1 cellular context compared by ENCODE assay signal in genomic region chr20:43457640-43458421, GRCh38.
A peak's percentile ranks its signal among the peaks of the same experiment; 100 is the strongest.
TF ChIP-seq lines count a peak whose summit lies in the region.

Gene SRSF6 (plus strand): TSS chr20:43457896. CDS start chr20:43458034, 138 bp downstream.

TF ChIP-seq in HepG2, 621 proteins besides CTCF, POLR2A, EP300 and RAD21 (continued from another document and continues in another):
- TF ChIP-seq MLXIP (CRISPR knock-in tag; IDR thresholded peaks at IDR 0.05; ENCODE audit: borderline replicate concordance) (peak; percentile 93; the same call in 1 of the 2 replicates), ZKSCAN5 (CRISPR knock-in tag; IDR thresholded peaks at IDR 0.05) (no peak), ZNF615 (CRISPR knock-in tag; IDR thresholded peaks at IDR 0.05; ENCODE audit: borderline replicate concordance) (peak; percentile 86; the same call in 1 of the 2 replicates), AFF4 (CRISPR knock-in tag; IDR thresholded peaks at IDR 0.05) (peak; percentile 98), SP2 (CRISPR knock-in tag; IDR thresholded peaks at IDR 0.05) (peak; percentile 83), AHDC1 (CRISPR knock-in tag; IDR thresholded peaks at IDR 0.05; ENCODE audit: borderline replicate concordance) (peak; percentile 72), ZNF614 (CRISPR knock-in tag; IDR thresholded peaks at IDR 0.05; ENCODE audit: borderline replicate concordance) (peak; percentile 98), ZBTB14 (CRISPR knock-in tag; IDR thresholded peaks at IDR 0.05) (peak; percentile 99), TOPORS (CRISPR knock-in tag; IDR thresholded peaks at IDR 0.05) (peak; percentile 94), EZH2 (conservative IDR thresholded peaks at IDR 0.05; ENCODE audit: low read depth, low read length) (no peak), PHF20 (CRISPR knock-in tag; IDR thresholded peaks at IDR 0.05) (peak; percentile 84), PRDM4 (CRISPR knock-in tag; IDR thresholded peaks at IDR 0.05; ENCODE audit: borderline replicate concordance) (no peak; the same call in 1 of the 2 replicates), TAF1 (CRISPR knock-in tag; IDR thresholded peaks at IDR 0.05) (peak; percentile 99), ZNF703 (CRISPR knock-in tag; IDR thresholded peaks at IDR 0.05; ENCODE audit: borderline replicate concordance) (peak; percentile 92; the same call in 1 of the 2 replicates), KDM2A (CRISPR knock-in tag; IDR thresholded peaks at IDR 0.05; ENCODE audit: borderline replicate concordance, low read depth) (peak; percentile 90), ZNF296 (CRISPR knock-in tag; conservative IDR thresholded peaks at IDR 0.05) (peak; percentile 96), TBP (CRISPR knock-in tag; IDR thresholded peaks at IDR 0.05) (peak; percentile 51; the same call in 1 of the 2 replicates), GATA4 (IDR thresholded peaks at IDR 0.05; ENCODE audit: borderline replicate concordance, low read depth) (peak; percentile 92), HNRNPK (IDR thresholded peaks at IDR 0.05; ENCODE audit: low read depth, low read length, poor library complexity, severe bottlenecking) (peak; percentile 84), HES4 (CRISPR knock-in tag; IDR thresholded peaks at IDR 0.05; ENCODE audit: borderline replicate concordance) (peak; percentile 98; the same call in 1 of the 2 replicates), MAFK (conservative IDR thresholded peaks at IDR 0.05 in 1 of 2, IDR thresholded peaks at IDR 0.05 in 1 of 2; ENCODE audit: low read length in 2 of 2) (no peak), PRPF4 (IDR thresholded peaks at IDR 0.05; ENCODE audit: low read depth, low read length, poor library complexity, severe bottlenecking) (no peak), ARID3A (IDR thresholded peaks at IDR 0.05; ENCODE audit: low read depth, low read length) (no peak), NR2F6 (IDR thresholded peaks at IDR 0.05) (no peak), NR2F6 (CRISPR knock-in tag; IDR thresholded peaks at IDR 0.05) (peak; percentile 59; the same call in 1 of the 2 replicates), MTA3 (CRISPR knock-in tag; IDR thresholded peaks at IDR 0.05) (peak; percentile 36; the same call in 1 of the 2 replicates), SMAD1 (CRISPR knock-in tag; IDR thresholded peaks at IDR 0.05; ENCODE audit: borderline replicate concordance, low read depth) (peak; percentile 95), ZNF367 (CRISPR knock-in tag; IDR thresholded peaks at IDR 0.05; ENCODE audit: borderline replicate concordance) (peak; percentile 96), ZBTB33 (CRISPR knock-in tag; IDR thresholded peaks at IDR 0.05) (peak; percentile 22; the same call in 1 of the 2 replicates), ZNF530 (CRISPR knock-in tag; IDR thresholded peaks at IDR 0.05; ENCODE audit: low read depth) (peak; percentile 97), MXD3 (CRISPR knock-in tag; IDR thresholded peaks at IDR 0.05) (peak; percentile 97), ZNF782 (CRISPR knock-in tag; IDR thresholded peaks at IDR 0.05; ENCODE audit: borderline replicate concordance) (peak; percentile 99), ZMYM4 (CRISPR knock-in tag; IDR thresholded peaks at IDR 0.05) (peak; percentile 96), ZMAT5 (CRISPR knock-in tag; IDR thresholded peaks at IDR 0.05; ENCODE audit: borderline replicate concordance, low read depth) (no peak; the same call in 1 of the 2 replicates), GLI4 (CRISPR knock-in tag; IDR thresholded peaks at IDR 0.05; ENCODE audit: borderline replicate concordance) (peak; percentile 100), HNF4A (CRISPR knock-in tag; IDR thresholded peaks at IDR 0.05) (peak; percentile 29; the same call in 1 of the 2 replicates)
